22 cellular contexts compared by ENCODE assay signal in the genomic region with DNA sequence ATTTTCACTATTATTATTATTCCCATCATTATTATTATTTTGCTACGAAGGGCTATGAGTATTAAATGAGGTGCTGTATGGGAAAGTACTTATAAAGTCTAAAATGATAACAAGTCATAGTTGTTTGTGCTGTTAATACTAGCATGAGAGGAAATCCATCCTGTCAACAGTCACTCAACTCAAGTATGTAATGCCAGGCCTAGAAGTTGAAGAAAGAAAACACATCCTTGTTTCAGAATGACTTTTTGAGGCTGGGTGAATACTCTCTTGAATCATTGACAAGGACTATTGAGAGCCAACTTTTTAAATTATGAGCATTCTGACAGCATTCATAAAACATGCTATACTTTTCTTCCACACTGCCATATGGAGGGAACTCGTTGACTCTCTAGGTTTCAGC.
"Had no signal": no experiment of that assay in that cellular context is flagged by ENCODE, and none has a peak within 500 bp of the region (broad histone marks: within the 10 kb centered on the region; RNA-seq: fewer than 3 reads in every experiment).

No MANE protein-coding gene starts in this region.

- H3K9me3 Mint-ChIP-seq: dendritic cell treated with granulocyte-macrophage colony-stimulating factor and Interleukin-4, amounts not matched to agents 40 ng/mL and 50 ng/mL, for 4 days; effector memory CD8-positive, alpha-beta T cell; endodermal cell had no signal

- H3K27me3 Mint-ChIP-seq: dendritic cell treated with granulocyte-macrophage colony-stimulating factor and Interleukin-4, amounts not matched to agents 40 ng/mL and 50 ng/mL, for 4 days; effector memory CD8-positive, alpha-beta T cell had no signal

- H3K4me1 Mint-ChIP-seq: endodermal cell had no signal

- ATAC-seq: effector memory CD8-positive, alpha-beta T cell; esophagus mucosa; foreskin keratinocyte; gastrocnemius medialis; gastroesophageal sphincter; heart left ventricle; heart right ventricle had no signal

- H3K27ac Mint-ChIP-seq: dendritic cell treated with granulocyte-macrophage colony-stimulating factor and Interleukin-4, amounts not matched to agents 40 ng/mL and 50 ng/mL, for 4 days; effector memory CD8-positive, alpha-beta T cell; endodermal cell had no signal

- H3K4me3 Mint-ChIP-seq: dendritic cell treated with granulocyte-macrophage colony-stimulating factor and Interleukin-4, amounts not matched to agents 40 ng/mL and 50 ng/mL, for 4 days; effector memory CD8-positive, alpha-beta T cell; endodermal cell had no signal

- DNase-seq: colonic mucosa; cortex of kidney; dermis blood vessel endothelial cell; dorsolateral prefrontal cortex; effector CD4-positive, alpha-beta T cell; effector CD8-positive, alpha-beta T cell; effector memory CD4-positive, alpha-beta T cell; effector memory CD8-positive, alpha-beta T cell; endodermal cell; erythroblast; esophagus squamous epithelium; foreskin fibroblast; foreskin keratinocyte; foreskin melanocyte; gastrocnemius medialis; glutamatergic neuron; head of caudate nucleus; heart left ventricle; heart right ventricle had no signal
